ENCODE assay signal across 8 cellular contexts in genomic region chr2:215828528-215829184, GRCh38.
DNase-seq lines count a peak whose midpoint lies in the region; ATAC-seq and TF ChIP-seq lines count a peak whose summit lies in the region.

No MANE protein-coding gene starts in this region.

- peaks cover 26% of the 10 kb centered on the region for H3K4me1 Mint-ChIP-seq in activated T-cell treated with anti-CD3 and anti-CD28 coated beads, Interleukin-2, amount 50 U/mL, for 72 hours (ENCODE audit: low read depth)

- TF ChIP-seq CTCF in heart left ventricle (IDR thresholded peaks at IDR 0.05) (peak in 11 of 12 donors; percentile 16 to 63 (median 43)), spleen (IDR thresholded peaks at IDR 0.05 in 8 of 11, conservative IDR thresholded peaks at IDR 0.05 in 3 of 11) (peak in 10 of 11 experiments; percentile 18 to 69 (median 54))

- intact Hi-C loops in heart left ventricle (cut with DNase I) (loop anchor here in 1 of 10 donors (5.0 kb wide), 1 partner anchor 371 kb away; no protein-coding TSS in a partner anchor), spleen (cut with DNase I; ENCODE audit: low total_unique reads) (loop anchor here (5.0 kb wide), 1 partner anchor 371 kb away; no protein-coding TSS in a partner anchor)

- no peak overlapping the region for H3K4me3 Mint-ChIP-seq in activated T-cell treated with anti-CD3 and anti-CD28 coated beads, Interleukin-2, amount 50 U/mL, for 72 hours

- peaks cover 0 to 3% of the 10 kb centered on the region in 2 donors for H3K9me3 Mint-ChIP-seq in activated T-cell treated with anti-CD3 and anti-CD28 coated beads, Interleukin-2, amount 50 U/mL, for 72 hours

- H3K27me3 ChIP-seq in heart left ventricle, result no peaks in the 10 kb centered on the region
- H3K27me3 ChIP-seq in spleen (replicated peaks in 1 of 7), result no peaks in the 10 kb centered on the region

- TF ChIP-seq POLR2A in heart left ventricle (IDR thresholded peaks at IDR 0.05) (no peak), spleen (IDR thresholded peaks at IDR 0.05) (no peak)

- no peaks in the 10 kb centered on the region for H3K36me3 Mint-ChIP-seq in activated T-cell treated with anti-CD3 and anti-CD28 coated beads, Interleukin-2, amount 50 U/mL, for 72 hours (ENCODE audit: insufficient read depth in 2 of 2)

- DNase-seq in D341Med (ENCODE audit: low spot score), result peak; percentile 76
- peak; percentile 28 for DNase-seq in GM19238 (ENCODE audit: insufficient read length, low spot score)
- DNase-seq in NCI-H526 treated with DMSO at 0.1 percent for 48 hours (lab: John Stamatoyannopoulos, UW), result peak; percentile 46
- peak; percentile 38 to 40 for DNase-seq in activated T-cell treated with anti-CD3 and anti-CD28 coated beads, Interleukin-2, amount 50 U/mL, for 72 hours
- DNase-seq in heart left ventricle, result peak in 3 of 5 donors; percentile 26 to 42 (median 32)
- no peak for DNase-seq in spleen
- no peak for DNase-seq in DMS79 (lab: John Stamatoyannopoulos, UW)

- H3K36me3 ChIP-seq in heart left ventricle, result no peaks in the 10 kb centered on the region
- H3K36me3 ChIP-seq in spleen, result no peaks in the 10 kb centered on the region

- no peaks in the 10 kb centered on the region for H3K27me3 Mint-ChIP-seq in activated T-cell treated with anti-CD3 and anti-CD28 coated beads, Interleukin-2, amount 50 U/mL, for 72 hours (ENCODE audit: low read depth)

- WGBS in heart left ventricle, 4 donors, result 76 to 81% (median 78%) methylated on average over 10 of the region's 10 CpGs
- WGBS in spleen, 5 donors, result 64 to 73% (median 65%) methylated on average over 10 of the region's 10 CpGs

- H3K4me1 ChIP-seq in heart left ventricle, result peaks cover 0 to 47% (median 5%) of the 10 kb centered on the region in 12 donors
- H3K4me1 ChIP-seq in spleen, result peaks cover 0 to 23% (median 1%) of the 10 kb centered on the region in 6 donors

- H3K27ac Mint-ChIP-seq in activated T-cell treated with anti-CD3 and anti-CD28 coated beads, Interleukin-2, amount 50 U/mL, for 72 hours, result no peak overlapping the region

- H3K4me3 ChIP-seq in heart left ventricle (no peak overlapping the region), spleen (no peak overlapping the region)

- ATAC-seq in HG03108 (IDR thresholded peaks at IDR 0.05; ENCODE audit: unreplicated experiment) (peak; percentile 57), heart left ventricle (no peak)
- ATAC-seq in activated T-cell treated with anti-CD3 and anti-CD28 coated beads, Interleukin-2, amount 50 U/mL, for 72 hours (replicated peaks in 1 of 2), result peak; percentile 62 to 77

- H3K27ac ChIP-seq in heart left ventricle (no peak overlapping the region), spleen (no peak overlapping the region)

- peaks cover 0 to 7% (median 0%) of the 10 kb centered on the region in 12 donors for H3K9me3 ChIP-seq in heart left ventricle
- H3K9me3 ChIP-seq in spleen, result no peaks in the 10 kb centered on the region

Comparison
In these comparisons a context has a peak if more than half of its experiments do, and no peak if none do; other contexts are left out.
1. DNase-seq: peak in D341Med (single experiment), GM19238 (single experiment), NCI-H526 treated with DMSO at 0.1 percent for 48 hours (single experiment), activated T-cell treated with anti-CD3 and anti-CD28 coated beads, Interleukin-2, amount 50 U/mL, for 72 hours (2 of 2) and heart left ventricle (3 of 5); none in spleen (single experiment) and DMS79 (single experiment).
2. ATAC-seq: peak in HG03108 (single experiment) and activated T-cell treated with anti-CD3 and anti-CD28 coated beads, Interleukin-2, amount 50 U/mL, for 72 hours (2 of 2); none in heart left ventricle (0 of 4).